In the genomic region with DNA sequence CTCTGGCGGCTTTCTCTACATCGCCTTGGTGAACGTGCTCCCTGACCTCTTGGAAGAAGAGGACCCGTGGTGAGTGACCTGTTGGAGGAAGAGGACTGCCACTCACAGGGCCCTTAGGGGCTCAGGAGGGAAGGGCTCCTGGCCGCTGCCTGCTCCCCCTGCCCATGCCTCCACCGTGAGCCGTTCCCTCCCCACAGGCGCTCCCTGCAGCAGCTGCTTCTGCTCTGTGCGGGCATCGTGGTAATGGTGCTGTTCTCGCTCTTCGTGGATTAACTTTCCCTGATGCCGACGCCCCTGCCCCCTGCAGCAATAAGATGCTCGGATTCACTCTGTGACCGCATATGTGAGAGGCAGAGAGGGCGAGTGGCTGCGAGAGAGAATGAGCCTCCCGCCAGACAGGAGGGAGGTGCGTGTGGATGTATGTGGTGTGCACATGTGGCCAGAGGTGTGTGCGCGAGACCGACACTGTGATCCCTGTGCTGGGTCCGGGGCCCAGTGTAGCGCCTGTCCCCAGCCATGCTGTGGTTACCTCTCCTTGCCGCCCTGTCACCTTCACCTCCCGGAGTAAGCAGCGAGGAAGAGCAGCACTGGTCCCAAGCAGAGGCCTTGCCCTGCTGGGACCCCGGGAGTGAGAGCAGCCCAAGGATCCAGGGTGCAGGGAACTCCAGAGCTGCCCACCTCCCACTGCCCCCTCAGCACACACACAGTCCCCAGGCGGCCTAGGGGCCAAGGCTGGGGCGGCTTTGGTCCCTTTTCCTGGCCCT, we compare ENCODE assay signal across 1 cellular context.
TF ChIP-seq lines count a peak whose summit lies in the region.

No MANE protein-coding gene starts in this region.

TF ChIP-seq in H1, 55 proteins besides CTCF, POLR2A, EP300 and RAD21:
- TF ChIP-seq GTF2F1 (IDR thresholded peaks at IDR 0.05; ENCODE audit: borderline replicate concordance, low read depth, low read length) = no peak
- peak; percentile 39; the same call in 1 of the 2 replicates for TF ChIP-seq POLR2AphosphoS5 (IDR thresholded peaks at IDR 0.05; ENCODE audit: low read depth, low read length)
